ENCODE assay signal across 36 cellular contexts in the genomic region with DNA sequence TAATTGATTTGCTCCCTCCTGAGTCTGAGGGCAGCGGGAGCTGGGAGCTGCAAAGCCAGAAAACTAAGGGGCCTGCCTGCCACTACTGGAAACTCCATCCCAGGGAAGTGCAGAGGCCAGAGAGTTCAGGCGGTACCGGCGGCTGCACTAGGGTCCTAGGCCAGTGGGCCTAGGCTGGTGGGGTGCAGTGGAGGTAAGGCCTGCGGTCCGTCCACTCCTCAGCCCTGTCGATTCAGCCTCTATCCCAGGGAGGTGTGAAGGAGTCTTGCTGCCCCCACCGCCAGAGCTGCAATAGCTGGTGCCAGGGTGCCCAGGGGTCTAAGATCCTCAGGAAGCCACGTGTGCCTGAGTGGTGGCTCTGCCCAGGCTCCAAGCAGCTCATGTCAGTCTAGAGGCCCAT. TPM values are rescaled to one million over a fixed set of nuclear protein-coding genes. Genes with fewer than 3 reads are reported as not detected.
"Had no signal": no experiment of that assay in that cellular context is flagged by ENCODE, and none has a peak within 500 bp of the region (broad histone marks: within the 10 kb centered on the region; RNA-seq: fewer than 3 reads in every experiment).

No MANE protein-coding gene starts in this region.

- H3K36me3 ChIP-seq: ascending aorta, cardiac muscle cell, SJCRH30, WERI-Rb-1 had no signal

- H3K27me3 ChIP-seq: ascending aorta, cardiac muscle cell, SJCRH30 had no signal

- H2AFZ ChIP-seq: PC-9 had no signal

- ATAC-seq: activated CD8-positive, alpha-beta T cell treated with anti-CD3 and anti-CD28 coated beads, Interleukin-2, amount 10 ng/mL, durations not matched to agents 7 days and 5 days; K562 had no signal

- H3K4me1 ChIP-seq: SJCRH30 had no signal

- H3K4me3 ChIP-seq: ascending aorta, cardiac muscle cell, K562, PC-9, SJCRH30, SK-N-MC had no signal

- H3K9me3 ChIP-seq: ascending aorta, SJCRH30 had no signal

- H3K4me2 ChIP-seq: PC-9 had no signal

- DNase-seq: activated CD4-positive, alpha-beta T cell treated with anti-CD3 and anti-CD28 coated beads for 1 hour; activated CD4-positive, alpha-beta T cell treated with anti-CD3 and anti-CD28 coated beads for 48 hours; activated CD4-positive, alpha-beta T cell treated with anti-CD3 and anti-CD28 coated beads, Interleukin-2, amount 50 U/mL, for 4 hours; activated CD4-positive, CD25-positive, alpha-beta regulatory T cell; activated CD8-positive, alpha-beta T cell treated with anti-CD3 and anti-CD28 coated beads, Interleukin-2, amount 10 ng/mL, durations not matched to agents 7 days and 5 days; activated gamma-delta T cell; activated naive CD4-positive, alpha-beta T cell treated with Interleukin-2 at 50 U/mL for 16 hours; activated naive CD8-positive, alpha-beta T cell treated with anti-CD3 and anti-CD28 coated beads, Interleukin-2, amount 10 ng/mL, durations not matched to agents 7 days and 5 days; activated T-cell treated with anti-CD3 and anti-CD28 coated beads, Interleukin-2, amount 50 U/mL, for 24 hours; amygdala; NCI-H1092 treated with DMSO at 0.1 percent for 48 hours; NCI-H1417; NCI-H146; NCI-H187; NCI-H2029 treated with DMSO at 0.1 percent for 48 hours; NCI-H2107; NCI-H2171; NCI-H510A; NCI-H526; NCI-H748 treated with DMSO at 0.1 percent for 48 hours; NK-92 treated with Interleukin-12 subunit alpha and Interleukin-12 subunit beta, amount 100 ng/mL, for 24 hours; PC-9; Right ventricle myocardium superior; T1000; WERI-Rb-1 had no signal

- H3K27ac ChIP-seq: cardiac muscle cell, PC-9, RWPE1, SJCRH30, SK-N-MC, WERI-Rb-1 had no signal

RNA-seq across cellular contexts. Expression of gene TMCO5A, which starts 45.6 kb away (rescaled TPM):
- total RNA-seq: activated CD8-positive, alpha-beta T cell treated with anti-CD3 and anti-CD28 coated beads, Interleukin-2, amount 10 ng/mL, durations not matched to agents 7 days and 5 days; activated naive CD8-positive, alpha-beta T cell treated with anti-CD3 and anti-CD28 coated beads, Interleukin-2, amount 10 ng/mL, durations not matched to agents 7 days and 5 days; activated T-helper 2 cell treated with anti-CD3 and anti-CD28 coated beads, Interferon-gamma antibody, Interleukin-2, Interleukin-4, amounts not matched to agents 10 μg/mL and 5 μg/mL and 100 μg/mL, durations not matched to agents 14 hours and 24 hours and 36 hours; ascending aorta; cardiac muscle cell; K562; M059J; OCI-LY7; PC-9; Right ventricle myocardium superior; SJCRH30; T-helper 1 cell treated with Interleukin-12 subunit alpha and Interleukin-12 subunit beta and Interleukin-4 antibody, amounts not matched to agents 30 ng/mL and 1 ng/mL, for 36 hours; T-helper 2 cell treated with Interferon-gamma antibody and Interleukin-4, amounts not matched to agents 100 ng/mL and 5 ng/mL, for 36 hours had no signal
- polyA plus RNA-seq: cardiac muscle cell, K562 had no signal
